Comparison of ENCODE assay signal across 18 cellular contexts in the genomic region with DNA sequence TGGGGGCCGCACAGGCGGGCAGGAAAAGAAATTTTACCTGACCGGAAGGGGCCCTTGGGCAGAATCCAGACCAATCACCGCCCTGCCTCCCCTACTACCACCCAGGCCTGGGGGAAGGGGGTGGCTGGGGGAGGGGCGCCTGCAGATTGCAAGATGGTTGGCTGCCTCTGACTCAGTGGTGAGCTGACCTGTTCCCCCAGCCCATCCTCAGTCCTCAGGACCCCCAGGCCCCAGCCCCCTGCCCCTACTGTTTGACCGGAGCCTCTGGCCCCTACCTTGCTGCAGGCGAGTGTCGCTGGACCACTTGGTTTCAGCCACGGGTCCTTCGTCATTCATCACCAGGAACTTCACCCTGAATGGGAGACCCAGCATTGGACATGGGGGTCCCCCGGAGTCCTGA. TPM values are rescaled to one million over a fixed set of nuclear protein-coding genes. Genes with fewer than 3 reads are reported as not detected.
A peak's percentile ranks its signal among the peaks of the same experiment; 100 is the strongest.
DNase-seq lines count a peak whose midpoint lies in the region; ATAC-seq and TF ChIP-seq lines count a peak whose summit lies in the region.
"Not testable (repeated sequence)": the region's sequence is repeated elsewhere in the genome, so short reads cannot be mapped to it uniquely, and the experiment has no call there.
"Had no signal": no experiment of that assay in that cellular context is flagged by ENCODE, and none has a peak within 500 bp of the region (broad histone marks: within the 10 kb centered on the region; RNA-seq: fewer than 3 reads in every experiment).

No MANE protein-coding gene starts in this region.

- not testable (repeated sequence) for H3K4me1 ChIP-seq in PC-3 (ENCODE audit: insufficient read depth, low read length); endodermal cell (ENCODE audit: control insufficient read depth, insufficient read depth, low read length); upper lobe of right lung

- not testable (repeated sequence) for H3K4me1 Mint-ChIP-seq in endodermal cell; osteocyte (ENCODE audit: unreplicated experiment)

- not testable (repeated sequence) for H3K27me3 Mint-ChIP-seq in endodermal cell (ENCODE audit: insufficient read depth); osteocyte (ENCODE audit: unreplicated experiment)

- H3K27me3 ChIP-seq in PC-3 (ENCODE audit: low read length); endodermal cell (ENCODE audit: control insufficient read depth, insufficient read depth, low read length, poor library complexity, severe bottlenecking); upper lobe of right lung: not testable (repeated sequence)

- not testable (repeated sequence) for TF ChIP-seq CTCF in GM12865 (IDR thresholded peaks at IDR 0.05; ENCODE audit: insufficient read depth, low read depth, low read length, missing control alignments); PC-3 (conservative IDR thresholded peaks at IDR 0.05; ENCODE audit: low read depth, low read length); endodermal cell (conservative IDR thresholded peaks at IDR 0.05); osteocyte (IDR thresholded peaks at IDR 0.05); upper lobe of right lung (IDR thresholded peaks at IDR 0.05)

- not testable (repeated sequence) for H2AFZ ChIP-seq in PC-3 (ENCODE audit: low read length)

- not testable (repeated sequence) for H3F3A ChIP-seq in PC-3 (ENCODE audit: low read length, unreplicated experiment)

- 93% methylated on average over 5 of the region's 11 CpGs; no CpG with 5 or more reads in 1 of the 2 experiments for WGBS in endodermal cell (ENCODE audit: insufficient coverage in 1 of 2, insufficient read length in 1 of 2), 2 experiments

- BruUV-seq in PC-3 (replicated peaks; lab: Mats Ljungman, UMichigan), result not testable (repeated sequence)

- peak; percentile 0 for DNase-seq in GM12865 (ENCODE audit: low read depth)
- DNase-seq in PC-3, result not testable (repeated sequence)
- DNase-seq in activated CD8-positive, alpha-beta memory T cell treated with anti-CD3 and anti-CD28 coated beads for 24 hours, result peak; percentile 52
- DNase-seq in endodermal cell, result peak; percentile 50
- DNase-seq in kidney tubule cell (ENCODE audit: low spot score), result peak; percentile 0
- peak; percentile 73 for DNase-seq in osteocyte (ENCODE audit: extremely low spot score, unreplicated experiment)
- DNase-seq in upper lobe of right lung, result peak; percentile 65

- H3K9ac ChIP-seq in PC-3 (ENCODE audit: low read length); endodermal cell (ENCODE audit: extremely low read depth, low read length, poor library complexity, severe bottlenecking): not testable (repeated sequence)

- CTCF ChIA-PET in PC-3 (lab: Charles Lee), result not testable (repeated sequence)

- H3K79me2 ChIP-seq in PC-3 (ENCODE audit: low read length), result not testable (repeated sequence)

- intact Hi-C loops in PC-3 (cut with micrococcal nuclease); upper lobe of right lung (cut with DNase I): not testable (repeated sequence)

- not testable (repeated sequence) for H3K9me3 Mint-ChIP-seq in endodermal cell; osteocyte (ENCODE audit: unreplicated experiment)

- not testable (repeated sequence) for H3K9me2 ChIP-seq in PC-3 (replicated peaks; ENCODE audit: low read length)

- not testable (repeated sequence) for H3K36me3 Mint-ChIP-seq in endodermal cell (ENCODE audit: low read depth); osteocyte (ENCODE audit: unreplicated experiment)

- POLR2A ChIA-PET in PC-3 (lab: Charles Lee; ENCODE audit: unreplicated experiment), result not testable (repeated sequence)

- H4K20me1 ChIP-seq in PC-3 (ENCODE audit: low read length), result not testable (repeated sequence)

- H3K4me2 ChIP-seq in PC-3 (ENCODE audit: low read length), result not testable (repeated sequence)

- H3K4me3 Mint-ChIP-seq in endodermal cell; osteocyte (ENCODE audit: unreplicated experiment): not testable (repeated sequence)

- H3K9me3 ChIP-seq in PC-3 (ENCODE audit: low read length); endodermal cell (ENCODE audit: control insufficient read depth, low read length); upper lobe of right lung: not testable (repeated sequence)

- H3K27ac Mint-ChIP-seq in endodermal cell; osteocyte (ENCODE audit: unreplicated experiment): not testable (repeated sequence)

- not testable (repeated sequence) for H3K36me3 ChIP-seq in PC-3 (ENCODE audit: low read depth, low read length); endodermal cell (ENCODE audit: control insufficient read depth, insufficient read depth, low read length); upper lobe of right lung

- ATAC-seq in HG02642 (IDR thresholded peaks at IDR 0.05; ENCODE audit: poor library complexity, unreplicated experiment) (peak; percentile 7), PC-3 (peak; percentile 9; the same call in 1 of the 2 replicates), upper lobe of right lung (peak; percentile 1)

- not testable (repeated sequence) for H3K27ac ChIP-seq in PC-3 (ENCODE audit: low read length); endodermal cell (ENCODE audit: low read depth, low read length); upper lobe of right lung

- not testable (repeated sequence) for H3K4me3 ChIP-seq in GM12865 (ENCODE audit: low read depth, low read length); PC-3 (ENCODE audit: low read length); endodermal cell (ENCODE audit: low read length); upper lobe of right lung

RNA-seq across cellular contexts. Expression of gene UPK3BL1, which starts 3.7 kb away (rescaled TPM):
- total RNA-seq in PC-3 (2014; rRNA removed) (20.2 and 22.7 TPM in 2 replicates), endodermal cell (10 to 100 TPM; 16.8 to 18.7 TPM), osteocyte (16.4 and 20.6 TPM in 2 replicates), upper lobe of right lung (39.4 TPM)
- 56.7 TPM for polyA plus RNA-seq in endodermal cell (2013, experiment 1 of 2)
- 48.4 TPM for polyA plus RNA-seq in endodermal cell (2013, experiment 2 of 2)

RNA-seq across cellular contexts. Expression of gene SPDYE2B, which starts 11.3 kb away (rescaled TPM):
- total RNA-seq in PC-3 (2014; rRNA removed) (not detected in 2 replicates), endodermal cell (not detected), osteocyte (not detected in 2 replicates), upper lobe of right lung (not detected)
- not detected for polyA plus RNA-seq in endodermal cell (2013, experiment 1 of 2)
- polyA plus RNA-seq in endodermal cell (2013, experiment 2 of 2), result not detected
- total RNA-seq: bronchial epithelial cell, gastrocnemius medialis, HT-29, lower leg skin, myocyte, PC-9, skeletal muscle tissue, vagina had no signal
- polyA plus RNA-seq: CD14-positive monocyte, esophagus had no signal

RNA-seq across cellular contexts. Expression of gene RASA4, which starts 22.3 kb away (rescaled TPM):
- total RNA-seq in PC-3 (2014; rRNA removed), result 6.7 and 15.8 TPM in 2 replicates
- total RNA-seq in endodermal cell, result 10 to 100 TPM; 10.9 to 44.0 TPM
- polyA plus RNA-seq in endodermal cell (2013, experiment 1 of 2), result 38.2 TPM
- polyA plus RNA-seq in endodermal cell (2013, experiment 2 of 2), result 35.4 TPM
- 26.1 and 27.0 TPM in 2 replicates for total RNA-seq in osteocyte
- total RNA-seq in upper lobe of right lung, result 78.8 TPM

RNA-seq across cellular contexts. Expression of gene POLR2J2, which starts 32.6 kb away (rescaled TPM):
- total RNA-seq in PC-3 (2014; rRNA removed) (3.6 and 4.1 TPM in 2 replicates), endodermal cell (10 to 100 TPM in 1 of 2 donors, 1 to 10 TPM in 1; 7.0 to 15.5 TPM), osteocyte (6.5 and 6.7 TPM in 2 replicates), upper lobe of right lung (14.1 TPM)
- 3.1 TPM for polyA plus RNA-seq in endodermal cell (2013, experiment 1 of 2)
- 3.6 TPM for polyA plus RNA-seq in endodermal cell (2013, experiment 2 of 2)
